17 cellular contexts compared by ENCODE assay signal in the genomic region with DNA sequence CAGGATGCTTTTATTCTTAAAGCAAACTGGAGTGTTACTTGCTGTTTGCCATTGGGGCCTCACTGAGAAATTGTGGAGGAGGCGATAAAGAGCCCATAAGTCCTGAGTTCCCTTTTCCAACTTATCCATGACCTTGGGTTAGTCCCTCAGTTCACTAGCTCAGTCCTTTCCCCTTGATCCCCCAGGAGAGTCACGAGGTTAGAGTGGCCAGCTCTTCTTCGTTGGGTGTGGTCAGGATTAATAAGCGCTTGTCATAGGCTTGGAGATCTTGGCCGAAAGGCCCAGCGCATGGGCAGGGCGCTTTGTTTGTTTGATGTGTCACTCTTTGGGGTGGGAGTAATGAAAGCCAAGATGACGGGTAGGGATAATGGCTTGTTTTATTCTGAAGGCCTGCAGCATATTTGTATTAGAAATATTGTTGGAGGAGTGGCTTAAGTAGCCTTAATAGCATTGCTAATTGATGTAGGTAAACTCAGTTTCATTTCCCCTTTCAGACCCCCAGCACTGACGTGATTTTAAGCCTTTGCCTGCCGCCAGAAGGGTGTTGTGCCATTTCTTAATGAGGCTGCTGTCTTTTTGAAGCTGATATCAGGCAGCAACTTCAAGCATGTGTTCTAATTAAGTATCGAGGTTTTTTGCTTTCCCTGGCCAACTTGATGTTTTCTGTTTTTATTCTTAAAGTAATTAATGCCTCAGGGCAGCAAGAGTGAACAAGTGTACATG. TPM values are rescaled to one million over a fixed set of nuclear protein-coding genes. Genes with fewer than 3 reads are reported as not detected.
DNase-seq lines count a peak whose midpoint lies in the region; ATAC-seq and TF ChIP-seq lines count a peak whose summit lies in the region.
"Had no signal": no experiment of that assay in that cellular context is flagged by ENCODE, and none has a peak within 500 bp of the region (broad histone marks: within the 10 kb centered on the region; RNA-seq: fewer than 3 reads in every experiment).

No MANE protein-coding gene starts in this region.

- H3K9me2 ChIP-seq in OCI-LY7 (ENCODE audit: insufficient read depth, low read length), result no peaks in the 10 kb centered on the region

- no peak overlapping the region for H3K27ac ChIP-seq in OCI-LY7 (ENCODE audit: low read depth, low read length, poor library complexity, severe bottlenecking)
- H3K27ac ChIP-seq: cardiac muscle cell had no signal

- H3K36me3 ChIP-seq in OCI-LY7 (ENCODE audit: insufficient read depth, low read length), result no peaks in the 10 kb centered on the region
- H3K36me3 ChIP-seq: cardiac muscle cell had no signal

- no peaks in the 10 kb centered on the region for H3K36me3 Mint-ChIP-seq in nephron (ENCODE audit: low read depth)
- no peaks in the 10 kb centered on the region for H3K36me3 Mint-ChIP-seq in activated T-cell treated with anti-CD3 and anti-CD28 coated beads, Interleukin-2, amount 50 U/mL, for 72 hours (ENCODE audit: insufficient read depth in 2 of 2)
- no peaks in the 10 kb centered on the region for H3K36me3 Mint-ChIP-seq in activated naive CD8-positive, alpha-beta T cell treated with anti-CD3 and anti-CD28 coated beads for 36 hours
- H3K36me3 Mint-ChIP-seq: activated CD8-positive, alpha-beta memory T cell treated with anti-CD3 and anti-CD28 coated beads, Interleukin-2, amount 10 ng/mL, durations not matched to agents 7 days and 5 days; activated naive CD4-positive, alpha-beta T cell treated with anti-CD3 and anti-CD28 coated beads, Interleukin-2, amount 50 U/mL, for 24 hours; CD14-positive monocyte; natural killer cell treated with Interleukin-12 subunit alpha and Interleukin-12 subunit beta and Interleukin-15 and Interleukin-18, amount 100 ng/mL, for 72 hours had no signal

- no peaks in the 10 kb centered on the region for H3K9me3 Mint-ChIP-seq in nephron
- H3K9me3 Mint-ChIP-seq in activated T-cell treated with anti-CD3 and anti-CD28 coated beads, Interleukin-2, amount 50 U/mL, for 72 hours, result no peaks in the 10 kb centered on the region
- no peaks in the 10 kb centered on the region for H3K9me3 Mint-ChIP-seq in activated naive CD8-positive, alpha-beta T cell treated with anti-CD3 and anti-CD28 coated beads for 36 hours
- H3K9me3 Mint-ChIP-seq: activated naive CD4-positive, alpha-beta T cell treated with anti-CD3 and anti-CD28 coated beads, Interleukin-2, amount 50 U/mL, for 24 hours; CD14-positive monocyte; natural killer cell treated with Interleukin-12 subunit alpha and Interleukin-12 subunit beta and Interleukin-15 and Interleukin-18, amount 100 ng/mL, for 72 hours; stimulated activated naive CD8-positive, alpha-beta T cell treated with anti-CD3 and anti-CD28 coated beads, Interleukin-15, amount 100 ng/mL, for 72 hours had no signal

- intact Hi-C loops in OCI-LY7 (cut with micrococcal nuclease; ENCODE audit: unreplicated experiment), result no loop called here

- H3K79me2 ChIP-seq in OCI-LY7 (ENCODE audit: insufficient read depth, low read depth, low read length), result no peaks in the 10 kb centered on the region

- peak; percentile 80 for ATAC-seq in GM18502 (IDR thresholded peaks at IDR 0.05; ENCODE audit: poor library complexity, unreplicated experiment)
- peak; percentile 66 for ATAC-seq in HG03159 (IDR thresholded peaks at IDR 0.05; ENCODE audit: unreplicated experiment)
- no peak for ATAC-seq in activated T-cell treated with anti-CD3 and anti-CD28 coated beads, Interleukin-2, amount 50 U/mL, for 72 hours (replicated peaks in 1 of 2)
- ATAC-seq: left lobe of liver; natural killer cell treated with Interleukin-12 subunit alpha and Interleukin-12 subunit beta and Interleukin-15 and Interleukin-18, amount 100 ng/mL, for 72 hours; Right ventricle myocardium inferior; stimulated activated naive CD8-positive, alpha-beta T cell treated with anti-CD3 and anti-CD28 coated beads, Interleukin-15, amount 100 ng/mL, for 72 hours had no signal

- CTCF ChIA-PET in OCI-LY7 (lab: Charles Lee; ENCODE audit: unreplicated experiment), result no interaction called here

- peak overlapping the region; percentile 20; the same call in 1 of the 2 replicates for H2AFZ ChIP-seq in OCI-LY7 (ENCODE audit: low read length)

- no peaks in the 10 kb centered on the region for H4K20me1 ChIP-seq in OCI-LY7 (ENCODE audit: insufficient read depth, low read length)

- no TSS peak for BruUV-seq in OCI-LY7 (replicated peaks; lab: Mats Ljungman, UMichigan)

- H3K27ac Mint-ChIP-seq in nephron, result peak overlapping the region in 2 of 3 experiments; percentile 10 to 25
- no peak overlapping the region for H3K27ac Mint-ChIP-seq in activated T-cell treated with anti-CD3 and anti-CD28 coated beads, Interleukin-2, amount 50 U/mL, for 72 hours
- no peak overlapping the region for H3K27ac Mint-ChIP-seq in activated naive CD8-positive, alpha-beta T cell treated with anti-CD3 and anti-CD28 coated beads for 36 hours
- H3K27ac Mint-ChIP-seq: activated CD8-positive, alpha-beta memory T cell treated with anti-CD3 and anti-CD28 coated beads, Interleukin-2, amount 10 ng/mL, durations not matched to agents 7 days and 5 days; activated naive CD4-positive, alpha-beta T cell treated with anti-CD3 and anti-CD28 coated beads, Interleukin-2, amount 50 U/mL, for 24 hours; CD14-positive monocyte; natural killer cell treated with Interleukin-12 subunit alpha and Interleukin-12 subunit beta and Interleukin-15 and Interleukin-18, amount 100 ng/mL, for 72 hours; stimulated activated naive CD8-positive, alpha-beta T cell treated with anti-CD3 and anti-CD28 coated beads, Interleukin-15, amount 100 ng/mL, for 72 hours had no signal

- H3K9me3 ChIP-seq in OCI-LY7 (ENCODE audit: low read length), result no peaks in the 10 kb centered on the region

- DNase-seq in OCI-LY7 (ENCODE audit: low spot score), result peak; percentile 69
- no peak for DNase-seq in C1 segment of cervical spinal cord (lab: John Stamatoyannopoulos, UW)
- no peak for DNase-seq in activated T-cell treated with anti-CD3 and anti-CD28 coated beads, Interleukin-2, amount 50 U/mL, for 72 hours
- no peak for DNase-seq in activated naive CD8-positive, alpha-beta T cell treated with anti-CD3 and anti-CD28 coated beads for 36 hours
- no peak for DNase-seq in activated CD4-positive, CD25-positive, alpha-beta regulatory T cell (lab: John Stamatoyannopoulos, UW)
- DNase-seq: activated CD8-positive, alpha-beta memory T cell treated with anti-CD3 and anti-CD28 coated beads, Interleukin-2, amount 10 ng/mL, durations not matched to agents 7 days and 5 days; EL; stimulated activated naive CD8-positive, alpha-beta T cell treated with anti-CD3 and anti-CD28 coated beads, Interleukin-15, amount 100 ng/mL, for 72 hours had no signal

- H3K4me3 ChIP-seq in OCI-LY7 (ENCODE audit: low read depth, low read length, poor library complexity, severe bottlenecking), result no peak overlapping the region
- H3K4me3 ChIP-seq: cardiac muscle cell had no signal

- H3K4me3 Mint-ChIP-seq in nephron, result no peak overlapping the region
- no peak overlapping the region for H3K4me3 Mint-ChIP-seq in activated T-cell treated with anti-CD3 and anti-CD28 coated beads, Interleukin-2, amount 50 U/mL, for 72 hours
- no peak overlapping the region for H3K4me3 Mint-ChIP-seq in activated naive CD8-positive, alpha-beta T cell treated with anti-CD3 and anti-CD28 coated beads for 36 hours
- H3K4me3 Mint-ChIP-seq: activated CD8-positive, alpha-beta memory T cell treated with anti-CD3 and anti-CD28 coated beads, Interleukin-2, amount 10 ng/mL, durations not matched to agents 7 days and 5 days; activated naive CD4-positive, alpha-beta T cell treated with anti-CD3 and anti-CD28 coated beads, Interleukin-2, amount 50 U/mL, for 24 hours; CD14-positive monocyte; natural killer cell treated with Interleukin-12 subunit alpha and Interleukin-12 subunit beta and Interleukin-15 and Interleukin-18, amount 100 ng/mL, for 72 hours; stimulated activated naive CD8-positive, alpha-beta T cell treated with anti-CD3 and anti-CD28 coated beads, Interleukin-15, amount 100 ng/mL, for 72 hours had no signal

- H3K4me1 Mint-ChIP-seq in nephron, result peaks cover 35% of the 10 kb centered on the region
- H3K4me1 Mint-ChIP-seq in activated T-cell treated with anti-CD3 and anti-CD28 coated beads, Interleukin-2, amount 50 U/mL, for 72 hours (ENCODE audit: low read depth), result peaks cover 24% of the 10 kb centered on the region
- peaks cover 9% of the 10 kb centered on the region for H3K4me1 Mint-ChIP-seq in activated naive CD8-positive, alpha-beta T cell treated with anti-CD3 and anti-CD28 coated beads for 36 hours

- TF ChIP-seq CTCF in OCI-LY7 (conservative IDR thresholded peaks at IDR 0.05; ENCODE audit: low read length), result no peak
- TF ChIP-seq CTCF in nephron (IDR thresholded peaks at IDR 0.05; ENCODE audit: unreplicated experiment in 3 of 3), result no peak

- POLR2A ChIA-PET in OCI-LY7 (lab: Charles Lee), result interaction anchor here (1.0 to 1.1 kb wide), 2 partner anchors 12 to 27 kb away, joined by 3 read pairs; no protein-coding TSS in a partner anchor

- H3K4me2 ChIP-seq in OCI-LY7 (ENCODE audit: low read length), result peak overlapping the region; percentile 38

- peaks cover 5% of the 10 kb centered on the region for H3K27me3 Mint-ChIP-seq in nephron (ENCODE audit: low read depth)
- no peaks in the 10 kb centered on the region for H3K27me3 Mint-ChIP-seq in activated T-cell treated with anti-CD3 and anti-CD28 coated beads, Interleukin-2, amount 50 U/mL, for 72 hours (ENCODE audit: low read depth)
- no peaks in the 10 kb centered on the region for H3K27me3 Mint-ChIP-seq in activated naive CD8-positive, alpha-beta T cell treated with anti-CD3 and anti-CD28 coated beads for 36 hours
- H3K27me3 Mint-ChIP-seq: activated naive CD4-positive, alpha-beta T cell treated with anti-CD3 and anti-CD28 coated beads, Interleukin-2, amount 50 U/mL, for 24 hours; natural killer cell treated with Interleukin-12 subunit alpha and Interleukin-12 subunit beta and Interleukin-15 and Interleukin-18, amount 100 ng/mL, for 72 hours; stimulated activated naive CD8-positive, alpha-beta T cell treated with anti-CD3 and anti-CD28 coated beads, Interleukin-15, amount 100 ng/mL, for 72 hours had no signal

- H3K4me1 ChIP-seq in OCI-LY7 (ENCODE audit: insufficient read depth, low read length, poor library complexity, severe bottlenecking), result peaks cover 24% of the 10 kb centered on the region

RNA-seq across cellular contexts. Expression of gene GRHL1, which starts 15.7 kb away (rescaled TPM):
- total RNA-seq in OCI-LY7 (2014; rRNA removed; shearing (Covaris generic)), result 0.19 and 2.4 TPM in 2 replicates
- total RNA-seq in OCI-LY7 (2022), result 1.2 and 2.5 TPM in 2 replicates
- 1 to 10 TPM in 1 of 2 donors, under 1 TPM in 1; 0.83 to 1.1 TPM for total RNA-seq in activated T-cell treated with anti-CD3 and anti-CD28 coated beads, Interleukin-2, amount 50 U/mL, for 72 hours
- under 1 TPM; 0.49 to 0.76 TPM for total RNA-seq in activated naive CD8-positive, alpha-beta T cell treated with anti-CD3 and anti-CD28 coated beads for 36 hours

Comparison
In these comparisons a context has a peak if more than half of its experiments do, and no peak if none do; other contexts are left out.
1. ATAC-seq: peak in GM18502 (single experiment) and HG03159 (single experiment); none in activated T-cell treated with anti-CD3 and anti-CD28 coated beads, Interleukin-2, amount 50 U/mL, for 72 hours (0 of 2).
2. H3K27ac Mint-ChIP-seq: peak in nephron (2 of 3); none in activated T-cell treated with anti-CD3 and anti-CD28 coated beads, Interleukin-2, amount 50 U/mL, for 72 hours (single experiment) and activated naive CD8-positive, alpha-beta T cell treated with anti-CD3 and anti-CD28 coated beads for 36 hours (single experiment).